ENCODE assay signal across 14 cellular contexts in the genomic region with DNA sequence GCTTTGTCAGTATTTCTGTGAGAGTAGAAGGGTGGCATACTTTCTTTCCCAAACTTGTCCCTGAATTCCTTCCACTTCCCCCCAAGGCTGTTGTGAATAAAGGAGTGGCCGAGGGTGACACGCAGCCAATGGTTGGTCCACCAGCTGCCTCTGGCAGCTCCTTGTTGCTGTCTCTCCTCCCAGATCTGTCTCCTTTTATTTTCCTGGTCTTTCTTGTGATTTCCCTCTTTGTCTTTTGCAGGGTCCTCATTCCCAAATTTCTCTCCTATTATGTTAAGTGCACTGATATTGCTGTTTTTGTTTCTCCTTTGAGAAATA.
A peak's percentile ranks its signal among the peaks of the same experiment; 100 is the strongest.
DNase-seq lines count a peak whose midpoint lies in the region; TF ChIP-seq lines count a peak whose summit lies in the region.
"Had no signal": no experiment of that assay in that cellular context is flagged by ENCODE, and none has a peak within 500 bp of the region (broad histone marks: within the 10 kb centered on the region; RNA-seq: fewer than 3 reads in every experiment).

No MANE protein-coding gene starts in this region.

- intact Hi-C loops in activated T-helper 1 cell treated with anti-CD3 and anti-CD28 coated beads, Interleukin-12 subunit alpha, Interleukin-12 subunit beta, Interleukin-2, Interleukin-4 antibody, amounts not matched to agents 30 ng/mL and 10 ng/mL and 1 ng/mL, durations not matched to agents 14 hours and 24 hours and 36 hours (cut with micrococcal nuclease): no loop called here

- no peaks in the 10 kb centered on the region for H3K27me3 ChIP-seq in Loucy (ENCODE audit: insufficient read depth, low read length, poor library complexity, severe bottlenecking)

- peak overlapping the region; percentile 78 for H3K27ac Mint-ChIP-seq in osteocyte (ENCODE audit: unreplicated experiment)
- no peak overlapping the region for H3K27ac Mint-ChIP-seq in activated T-helper 1 cell treated with anti-CD3 and anti-CD28 coated beads, Interleukin-12 subunit alpha, Interleukin-12 subunit beta, Interleukin-2, Interleukin-4 antibody, amounts not matched to agents 30 ng/mL and 10 ng/mL and 1 ng/mL, durations not matched to agents 14 hours and 24 hours and 36 hours

- H3K4me1 ChIP-seq in Loucy (ENCODE audit: insufficient read depth, low read length, poor library complexity, severe bottlenecking): no peaks in the 10 kb centered on the region

- H3F3A ChIP-seq in Loucy (ENCODE audit: low read depth): no peaks in the 10 kb centered on the region

- peaks cover 3% of the 10 kb centered on the region; the same call in 1 of the 2 replicates for H3K9me3 ChIP-seq in Loucy (ENCODE audit: insufficient read depth, low read depth, low read length)

- no peaks in the 10 kb centered on the region for H3K36me3 ChIP-seq in Loucy (ENCODE audit: insufficient read depth, low read length)

- H3K4me3 Mint-ChIP-seq in osteocyte (ENCODE audit: unreplicated experiment): no peak overlapping the region
- no peak overlapping the region for H3K4me3 Mint-ChIP-seq in activated T-helper 1 cell treated with anti-CD3 and anti-CD28 coated beads, Interleukin-12 subunit alpha, Interleukin-12 subunit beta, Interleukin-2, Interleukin-4 antibody, amounts not matched to agents 30 ng/mL and 10 ng/mL and 1 ng/mL, durations not matched to agents 14 hours and 24 hours and 36 hours

- TF ChIP-seq CTCF in Loucy (conservative IDR thresholded peaks at IDR 0.05; ENCODE audit: low read length) (no peak), osteocyte (IDR thresholded peaks at IDR 0.05) (no peak)

- no peak overlapping the region for H3K4me2 ChIP-seq in Loucy (ENCODE audit: low read depth, low read length, poor library complexity, severe bottlenecking)

- no peaks in the 10 kb centered on the region for H3K27me3 Mint-ChIP-seq in osteocyte (ENCODE audit: unreplicated experiment)
- H3K27me3 Mint-ChIP-seq in activated T-helper 1 cell treated with anti-CD3 and anti-CD28 coated beads, Interleukin-12 subunit alpha, Interleukin-12 subunit beta, Interleukin-2, Interleukin-4 antibody, amounts not matched to agents 30 ng/mL and 10 ng/mL and 1 ng/mL, durations not matched to agents 14 hours and 24 hours and 36 hours (ENCODE audit: insufficient read depth): no peaks in the 10 kb centered on the region

- H3K9me2 ChIP-seq in Loucy (replicated peaks; ENCODE audit: low read depth, low read length): no peaks in the 10 kb centered on the region

- H3K9me3 Mint-ChIP-seq in osteocyte (ENCODE audit: unreplicated experiment): peaks cover 9% of the 10 kb centered on the region
- peaks cover 12% of the 10 kb centered on the region for H3K9me3 Mint-ChIP-seq in activated T-helper 1 cell treated with anti-CD3 and anti-CD28 coated beads, Interleukin-12 subunit alpha, Interleukin-12 subunit beta, Interleukin-2, Interleukin-4 antibody, amounts not matched to agents 30 ng/mL and 10 ng/mL and 1 ng/mL, durations not matched to agents 14 hours and 24 hours and 36 hours

- DNase-seq in EH (ENCODE audit: low read depth): peak; percentile 22
- no peak for DNase-seq in epithelial cell of prostate (ENCODE audit: low read depth, low spot score)
- no peak for DNase-seq in osteocyte (ENCODE audit: extremely low spot score, unreplicated experiment)
- DNase-seq in Kasumi-1 (lab: John Stamatoyannopoulos, UW): no peak
- DNase-seq in iPS-NIHi11 (ENCODE audit: low spot score): no peak
- no peak for DNase-seq in activated T-helper 1 cell treated with anti-CD3 and anti-CD28 coated beads, Interleukin-12 subunit alpha, Interleukin-12 subunit beta, Interleukin-2, Interleukin-4 antibody, amounts not matched to agents 30 ng/mL and 10 ng/mL and 1 ng/mL, durations not matched to agents 14 hours and 24 hours and 36 hours (ENCODE audit: low spot score)
- DNase-seq: EL, GOT3, NCI-H1694 treated with DMSO at 0.1 percent for 48 hours, NCI-H510A, NCI-H748 treated with DMSO at 0.1 percent for 48 hours, RPMI8226, SIG-M5 had no signal

- no peaks in the 10 kb centered on the region for H3K36me3 Mint-ChIP-seq in osteocyte (ENCODE audit: unreplicated experiment)
- peaks cover 2% of the 10 kb centered on the region for H3K36me3 Mint-ChIP-seq in activated T-helper 1 cell treated with anti-CD3 and anti-CD28 coated beads, Interleukin-12 subunit alpha, Interleukin-12 subunit beta, Interleukin-2, Interleukin-4 antibody, amounts not matched to agents 30 ng/mL and 10 ng/mL and 1 ng/mL, durations not matched to agents 14 hours and 24 hours and 36 hours (ENCODE audit: low read depth)

- 0 out of 2 replicates have a peak overlapping the region, but pooled peaks have one; percentile 8 for H2AFZ ChIP-seq in Loucy (ENCODE audit: low read length)

- H3K4me3 ChIP-seq in Loucy (ENCODE audit: low read length, poor library complexity, severe bottlenecking): no peak overlapping the region

- H3K27ac ChIP-seq in epithelial cell of prostate: peak overlapping the region; percentile 33

- H4K20me1 ChIP-seq in Loucy (ENCODE audit: insufficient read depth, low read length, poor library complexity, severe bottlenecking): no peaks in the 10 kb centered on the region

- H3K4me1 Mint-ChIP-seq in osteocyte (ENCODE audit: unreplicated experiment): peaks cover 23% of the 10 kb centered on the region
- peaks cover 13% of the 10 kb centered on the region for H3K4me1 Mint-ChIP-seq in activated T-helper 1 cell treated with anti-CD3 and anti-CD28 coated beads, Interleukin-12 subunit alpha, Interleukin-12 subunit beta, Interleukin-2, Interleukin-4 antibody, amounts not matched to agents 30 ng/mL and 10 ng/mL and 1 ng/mL, durations not matched to agents 14 hours and 24 hours and 36 hours (ENCODE audit: low read depth)

- H3K9ac ChIP-seq in Loucy (ENCODE audit: low read depth, low read length, poor library complexity, severe bottlenecking): no peak overlapping the region

- no peaks in the 10 kb centered on the region for H3K79me2 ChIP-seq in Loucy (ENCODE audit: insufficient read depth, low read length)
